16 cellular contexts compared by ENCODE assay signal in the genomic region with DNA sequence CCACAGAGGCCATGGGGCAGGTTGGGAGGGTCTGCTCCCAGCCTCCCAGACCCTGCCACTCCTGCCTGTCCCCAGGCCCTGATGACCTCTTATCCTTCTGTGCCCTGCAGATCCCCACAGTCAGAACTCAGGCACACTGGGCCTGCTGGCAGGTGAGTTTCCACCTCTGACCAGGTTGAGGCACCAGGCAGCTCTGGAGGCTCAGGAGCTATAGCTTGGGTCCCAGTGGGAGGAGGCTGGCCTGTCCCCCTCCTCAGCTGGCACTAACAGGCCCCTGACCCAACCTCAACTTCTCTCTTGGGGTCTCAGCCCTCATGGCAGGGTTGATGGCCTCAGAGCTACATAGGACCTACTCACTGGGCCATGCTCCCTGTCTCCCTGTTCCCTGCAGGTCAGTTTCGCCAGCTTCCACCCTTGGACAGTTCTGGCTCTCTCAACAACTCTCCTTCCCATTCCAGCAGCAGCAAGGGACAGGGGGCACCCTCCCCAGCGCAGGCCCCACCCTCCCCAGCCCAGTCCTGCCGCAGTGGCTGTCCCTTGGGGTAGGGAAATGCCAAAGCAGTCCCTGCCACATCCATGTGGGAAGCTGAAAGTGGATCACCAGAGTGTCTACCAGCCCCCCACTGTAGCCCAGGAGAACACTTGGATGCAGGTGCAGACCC. TPM values are rescaled to one million over a fixed set of nuclear protein-coding genes. Genes with fewer than 3 reads are reported as not detected.
A peak's percentile ranks its signal among the peaks of the same experiment; 100 is the strongest.
DNase-seq lines count a peak whose midpoint lies in the region; ATAC-seq and TF ChIP-seq lines count a peak whose summit lies in the region.
"Had no signal": no experiment of that assay in that cellular context is flagged by ENCODE, and none has a peak within 500 bp of the region (broad histone marks: within the 10 kb centered on the region; RNA-seq: fewer than 3 reads in every experiment).

No MANE protein-coding gene starts in this region.

- intact Hi-C loops in heart right ventricle (cut with DNase I) (no loop called here), left cardiac atrium (cut with DNase I) (no loop called here), right cardiac atrium (cut with DNase I) (no loop called here)

- H3K4me1 ChIP-seq in heart right ventricle (peaks cover 3 to 68% (median 20%) of the 10 kb centered on the region in 9 donors), right cardiac atrium (ENCODE audit: control insufficient read depth, insufficient read depth, low read length) (no peaks in the 10 kb centered on the region), skeletal muscle tissue (ENCODE audit: control insufficient read depth in 3 of 3, insufficient read depth in 3 of 3, low read length in 3 of 3) (peaks cover 17 to 37% (median 33%) of the 10 kb centered on the region in 3 donors)

- H3K27ac Mint-ChIP-seq in stimulated activated naive CD8-positive, alpha-beta T cell treated with anti-CD3 and anti-CD28 coated beads, Interleukin-15, amount 100 ng/mL, for 72 hours: no peak overlapping the region
- H3K27ac Mint-ChIP-seq: progenitor cell of endocrine pancreas; T-helper 1 cell treated with Interleukin-12 subunit alpha and Interleukin-12 subunit beta and Interleukin-4 antibody, amounts not matched to agents 30 μg/mL and 1 μg/mL, for 36 hours had no signal

- no peaks in the 10 kb centered on the region for H3K36me3 ChIP-seq in heart right ventricle
- no peaks in the 10 kb centered on the region for H3K36me3 ChIP-seq in skeletal muscle tissue (ENCODE audit: control insufficient read depth in 3 of 3, insufficient read depth in 3 of 3, low read length in 3 of 3)

- ATAC-seq in heart right ventricle (no peak), left cardiac atrium (no peak), right cardiac atrium (no peak), GM21825 (IDR thresholded peaks at IDR 0.05; ENCODE audit: unreplicated experiment) (no peak), HG02763 (IDR thresholded peaks at IDR 0.05; ENCODE audit: unreplicated experiment) (no peak)
- no peak for ATAC-seq in stimulated activated naive CD8-positive, alpha-beta T cell treated with anti-CD3 and anti-CD28 coated beads, Interleukin-15, amount 100 ng/mL, for 72 hours

- 88 to 89% methylated on average over 3 of the region's 3 CpGs for WGBS in heart right ventricle, 2 donors
- 74% methylated on average over 3 of the region's 3 CpGs for WGBS in right cardiac atrium

- peaks cover 0 to 26% (median 0%) of the 10 kb centered on the region in 7 donors for H3K27me3 ChIP-seq in heart right ventricle
- H3K27me3 ChIP-seq in right cardiac atrium (ENCODE audit: control insufficient read depth, insufficient read depth): no peaks in the 10 kb centered on the region
- peaks cover 10 to 16% (median 14%) of the 10 kb centered on the region in 3 donors for H3K27me3 ChIP-seq in skeletal muscle tissue (ENCODE audit: control insufficient read depth in 3 of 3, insufficient read depth in 3 of 3, low read length in 3 of 3)

- no peak overlapping the region for H3K4me3 ChIP-seq in heart right ventricle
- H3K4me3 ChIP-seq in right cardiac atrium (ENCODE audit: low read length): no peak overlapping the region
- no peak overlapping the region for H3K4me3 ChIP-seq in skeletal muscle tissue (ENCODE audit: low read length in 3 of 3)

- no peak overlapping the region for H3K9ac ChIP-seq in skeletal muscle tissue (ENCODE audit: low read depth in 1 of 3, low read length in 3 of 3)

- no peaks in the 10 kb centered on the region for H3K9me3 Mint-ChIP-seq in stimulated activated naive CD8-positive, alpha-beta T cell treated with anti-CD3 and anti-CD28 coated beads, Interleukin-15, amount 100 ng/mL, for 72 hours
- H3K9me3 Mint-ChIP-seq: brain; T-helper 1 cell treated with Interleukin-12 subunit alpha and Interleukin-12 subunit beta and Interleukin-4 antibody, amounts not matched to agents 30 μg/mL and 1 μg/mL, for 36 hours had no signal

- TF ChIP-seq CTCF in heart right ventricle (IDR thresholded peaks at IDR 0.05): no peak

- H3K9me3 ChIP-seq in heart right ventricle (no peaks in the 10 kb centered on the region), right cardiac atrium (ENCODE audit: control insufficient read depth, low read length) (no peaks in the 10 kb centered on the region), skeletal muscle tissue (ENCODE audit: control insufficient read depth in 3 of 3, low read length in 3 of 3) (no peaks in the 10 kb centered on the region)

- H3K27ac ChIP-seq in heart right ventricle (peak overlapping the region in 9 of 10 donors; percentile 54 to 91 (median 74)), right cardiac atrium (ENCODE audit: low read length) (peak overlapping the region; percentile 40), skeletal muscle tissue (ENCODE audit: low read depth, low read length) (peak overlapping the region; percentile 75)

- H3K27me3 Mint-ChIP-seq in stimulated activated naive CD8-positive, alpha-beta T cell treated with anti-CD3 and anti-CD28 coated beads, Interleukin-15, amount 100 ng/mL, for 72 hours: peaks cover 16% of the 10 kb centered on the region

- H3K4me1 Mint-ChIP-seq in stimulated activated naive CD8-positive, alpha-beta T cell treated with anti-CD3 and anti-CD28 coated beads, Interleukin-15, amount 100 ng/mL, for 72 hours: peaks cover 48% of the 10 kb centered on the region

- no peak overlapping the region for H3K4me3 Mint-ChIP-seq in stimulated activated naive CD8-positive, alpha-beta T cell treated with anti-CD3 and anti-CD28 coated beads, Interleukin-15, amount 100 ng/mL, for 72 hours
- H3K4me3 Mint-ChIP-seq: T-helper 1 cell treated with Interleukin-12 subunit alpha and Interleukin-12 subunit beta and Interleukin-4 antibody, amounts not matched to agents 30 μg/mL and 1 μg/mL, for 36 hours had no signal

- DNase-seq in heart right ventricle (no peak), left cardiac atrium (no peak), right cardiac atrium (no peak)
- DNase-seq in stimulated activated naive CD8-positive, alpha-beta T cell treated with anti-CD3 and anti-CD28 coated beads, Interleukin-15, amount 100 ng/mL, for 72 hours: no peak
- DNase-seq in activated effector memory CD4-positive, alpha-beta T cell treated with Interleukin-2 at 50 U/mL for 16 hours: no peak
- DNase-seq: activated CD4-positive, alpha-beta T cell treated with anti-CD3 and anti-CD28 coated beads for 48 hours; NCI-H2171 had no signal

RNA-seq across cellular contexts. Expression of a gene that starts 2.7 kb away (rescaled TPM):
- total RNA-seq in heart right ventricle (10 to 100 TPM; 14.1 to 31.3 (median 21.6) TPM), left cardiac atrium (100 to 1,000 TPM in 1 of 2 donors, 10 to 100 TPM in 1; 65.0 to 117 TPM), right cardiac atrium (100 to 1,000 TPM in 2 of 4 donors, 10 to 100 TPM in 2; 81.0 to 124 (median 103) TPM), skeletal muscle tissue (32.4 TPM)
- polyA plus RNA-seq in heart right ventricle (10 to 100 TPM; 18.0 to 33.7 TPM), right cardiac atrium (62.8 TPM)
- total RNA-seq: M059J had no signal

RNA-seq across cellular contexts. Expression of a gene that starts 19.1 kb away (rescaled TPM):
- total RNA-seq in heart right ventricle (10 to 100 TPM; 10.9 to 28.4 (median 13.5) TPM), left cardiac atrium (10 to 100 TPM; 20.0 to 22.1 TPM), right cardiac atrium (10 to 100 TPM; 24.5 to 28.9 (median 25.8) TPM), skeletal muscle tissue (12.5 TPM)
- polyA plus RNA-seq in heart right ventricle (10 to 100 TPM in 1 of 2 donors, 1 to 10 TPM in 1; 6.7 to 22.8 TPM), right cardiac atrium (16.6 TPM)

RNA-seq across cellular contexts. Expression of a gene that starts 21.9 kb away (rescaled TPM):
- 10 to 100 TPM; 64.4 to 92.0 (median 76.8) TPM for total RNA-seq in heart right ventricle
- polyA plus RNA-seq in heart right ventricle: 100 to 1,000 TPM in 1 of 2 donors, 10 to 100 TPM in 1; 89.3 to 150 TPM
- total RNA-seq in left cardiac atrium: 10 to 100 TPM; 95.8 to 98.9 TPM
- total RNA-seq in right cardiac atrium: 100 to 1,000 TPM in 1 of 4 donors, 10 to 100 TPM in 3; 85.8 to 110 (median 99.0) TPM
- polyA plus RNA-seq in right cardiac atrium: 86.6 TPM
- 64.7 TPM for total RNA-seq in skeletal muscle tissue

RNA-seq across cellular contexts. Expression of a gene that starts 36.1 kb away (rescaled TPM):
- 1,000 to 10,000 TPM in 2 of 10 donors, 100 to 1,000 TPM in 8; 375 to 1,148 (median 557) TPM for total RNA-seq in heart right ventricle
- 1,000 to 10,000 TPM in 1 of 2 donors, 100 to 1,000 TPM in 1; 367 to 2,327 TPM for polyA plus RNA-seq in heart right ventricle
- total RNA-seq in left cardiac atrium: 1,000 to 10,000 TPM in 1 of 2 donors, 100 to 1,000 TPM in 1; 799 to 1,159 TPM
- 1,000 to 10,000 TPM in 2 of 4 donors, 100 to 1,000 TPM in 2; 946 to 1,159 (median 1,024) TPM for total RNA-seq in right cardiac atrium
- 2,530 TPM for polyA plus RNA-seq in right cardiac atrium
- total RNA-seq in skeletal muscle tissue: 618 TPM
- total RNA-seq: A673 had no signal

RNA-seq across cellular contexts. Expression of a gene that starts 39.7 kb away (rescaled TPM):
- total RNA-seq in heart right ventricle (1,000 to 10,000 TPM in 7 of 10 donors, 100 to 1,000 TPM in 3; 146 to 6,323 (median 1,764) TPM), left cardiac atrium (over 10,000 TPM; 20,486 to 20,690 TPM), right cardiac atrium (over 10,000 TPM; 13,263 to 15,323 (median 14,734) TPM), skeletal muscle tissue (21.4 TPM)
- polyA plus RNA-seq in heart right ventricle (1,000 to 10,000 TPM; 1,475 to 2,069 TPM), right cardiac atrium (28,570 TPM)
- total RNA-seq: A673, M059J, subcutaneous adipose tissue had no signal
